Comparison of ENCODE assay signal across 23 cellular contexts in genomic region chr19:20969498-20969897, GRCh38.
"Had no signal": no experiment of that assay in that cellular context is flagged by ENCODE, and none has a peak within 500 bp of the region (broad histone marks: within the 10 kb centered on the region; RNA-seq: fewer than 3 reads in every experiment).

No MANE protein-coding gene starts in this region.

- H3K36me3 Mint-ChIP-seq: activated CD8-positive, alpha-beta memory T cell treated with anti-CD3 and anti-CD28 coated beads, Interleukin-2, amount 10 ng/mL, durations not matched to agents 7 days and 5 days; activated naive CD4-positive, alpha-beta T cell treated with anti-CD3 and anti-CD28 coated beads, Interleukin-2, amount 50 U/mL, for 24 hours; memory B cell; stimulated activated naive B cell treated with anti-CD40 and anti-IgM and Interleukin-4, amounts not matched to agents 10 μg/mL and 1 μg/mL and 100 μg/mL, for 72 hours; type B pancreatic cell had no signal

- H3K27ac ChIP-seq: ascending aorta, colonic mucosa, dorsolateral prefrontal cortex, gastroesophageal sphincter, vagina had no signal

- H3K27ac Mint-ChIP-seq: activated CD4-positive, alpha-beta T cell treated with anti-CD3 and anti-CD28 coated beads, Interleukin-2, amount 10 ng/mL, durations not matched to agents 24 days and 14 days; activated CD8-positive, alpha-beta memory T cell treated with anti-CD3 and anti-CD28 coated beads, Interleukin-2, amount 10 ng/mL, durations not matched to agents 7 days and 5 days; activated CD8-positive, alpha-beta T cell treated with anti-CD3 and anti-CD28 coated beads for 36 hours; activated naive CD4-positive, alpha-beta T cell treated with anti-CD3 and anti-CD28 coated beads, Interleukin-2, amount 50 U/mL, for 24 hours; effector memory CD8-positive, alpha-beta T cell; nephron progenitor cell; stimulated activated naive B cell treated with anti-CD40 and anti-IgM and Interleukin-4, amounts not matched to agents 10 μg/mL and 1 μg/mL and 100 μg/mL, for 72 hours; T-helper 17 cell; type B pancreatic cell had no signal

- H3K4me3 Mint-ChIP-seq: activated CD4-positive, alpha-beta T cell treated with anti-CD3 and anti-CD28 coated beads, Interleukin-2, amount 10 ng/mL, durations not matched to agents 24 days and 14 days; activated CD8-positive, alpha-beta memory T cell treated with anti-CD3 and anti-CD28 coated beads, Interleukin-2, amount 10 ng/mL, durations not matched to agents 7 days and 5 days; activated CD8-positive, alpha-beta T cell treated with anti-CD3 and anti-CD28 coated beads for 36 hours; activated naive CD4-positive, alpha-beta T cell treated with anti-CD3 and anti-CD28 coated beads, Interleukin-2, amount 50 U/mL, for 24 hours; effector memory CD8-positive, alpha-beta T cell; memory B cell; nephron progenitor cell; stimulated activated naive B cell treated with anti-CD40 and anti-IgM and Interleukin-4, amounts not matched to agents 10 μg/mL and 1 μg/mL and 100 μg/mL, for 72 hours; T-helper 17 cell; type B pancreatic cell had no signal

- ATAC-seq: activated CD8-positive, alpha-beta memory T cell treated with anti-CD3 and anti-CD28 coated beads, Interleukin-2, amount 10 ng/mL, durations not matched to agents 7 days and 5 days; activated CD8-positive, alpha-beta T cell treated with anti-CD3 and anti-CD28 coated beads for 36 hours; effector memory CD8-positive, alpha-beta T cell; gastroesophageal sphincter; T-helper 17 cell had no signal

- H3K27me3 Mint-ChIP-seq: activated CD4-positive, alpha-beta T cell treated with anti-CD3 and anti-CD28 coated beads, Interleukin-2, amount 10 ng/mL, durations not matched to agents 24 days and 14 days; activated CD8-positive, alpha-beta memory T cell treated with anti-CD3 and anti-CD28 coated beads, Interleukin-2, amount 10 ng/mL, durations not matched to agents 7 days and 5 days; activated CD8-positive, alpha-beta T cell treated with anti-CD3 and anti-CD28 coated beads for 36 hours; activated naive CD4-positive, alpha-beta T cell treated with anti-CD3 and anti-CD28 coated beads, Interleukin-2, amount 50 U/mL, for 24 hours; effector memory CD8-positive, alpha-beta T cell; memory B cell; stimulated activated naive B cell treated with anti-CD40 and anti-IgM and Interleukin-4, amounts not matched to agents 10 μg/mL and 1 μg/mL and 100 μg/mL, for 72 hours; T-helper 17 cell; type B pancreatic cell had no signal

- H3K27me3 ChIP-seq: ascending aorta, colonic mucosa, dorsolateral prefrontal cortex, gastroesophageal sphincter, vagina had no signal

- H3K36me3 ChIP-seq: ascending aorta, colonic mucosa, gastroesophageal sphincter, vagina had no signal

- H3K9me3 Mint-ChIP-seq: activated CD8-positive, alpha-beta T cell treated with anti-CD3 and anti-CD28 coated beads for 36 hours; activated naive CD4-positive, alpha-beta T cell treated with anti-CD3 and anti-CD28 coated beads, Interleukin-2, amount 50 U/mL, for 24 hours; effector memory CD8-positive, alpha-beta T cell; memory B cell; type B pancreatic cell had no signal

- DNase-seq: activated CD4-positive, alpha-beta T cell treated with anti-CD3 and anti-CD28 coated beads, Interleukin-2, amount 10 ng/mL, durations not matched to agents 24 days and 14 days; activated CD4-positive, CD25-positive, alpha-beta regulatory T cell; activated CD8-positive, alpha-beta memory T cell treated with anti-CD3 and anti-CD28 coated beads, Interleukin-2, amount 10 ng/mL, durations not matched to agents 7 days and 5 days; activated CD8-positive, alpha-beta T cell treated with anti-CD3 and anti-CD28 coated beads for 36 hours; activated effector memory CD4-positive, alpha-beta T cell treated with anti-CD3 and anti-CD28 coated beads, Interleukin-2, amount 50 U/mL, for 16 hours; activated T-cell treated with anti-CD3 and anti-CD28 coated beads for 4 hours; colonic mucosa; dorsolateral prefrontal cortex; effector memory CD8-positive, alpha-beta T cell; head of caudate nucleus; hypothalamus; nephron progenitor cell; stimulated activated CD4-positive, alpha-beta T cell treated with anti-CD3 and anti-CD28 coated beads, Interleukin-2, amount 100 ng/mL, for 48 hours; stimulated activated CD8-positive, alpha-beta memory T cell treated with anti-CD3 and anti-CD28 coated beads, Interleukin-4, amount 100 ng/mL, for 48 hours; stimulated activated naive B cell treated with anti-CD40 and anti-IgM and Interleukin-4, amounts not matched to agents 10 μg/mL and 1 μg/mL and 100 μg/mL, for 72 hours; T-helper 17 cell had no signal

- FAIRE-seq: endothelial cell of umbilical vein had no signal

- H3K4me3 ChIP-seq: ascending aorta, colonic mucosa, dorsolateral prefrontal cortex, gastroesophageal sphincter, vagina had no signal

- H3K4me1 ChIP-seq: ascending aorta, colonic mucosa, gastroesophageal sphincter, vagina had no signal

- H3K4me1 Mint-ChIP-seq: activated CD4-positive, alpha-beta T cell treated with anti-CD3 and anti-CD28 coated beads, Interleukin-2, amount 10 ng/mL, durations not matched to agents 24 days and 14 days; nephron progenitor cell had no signal

- H3K9me3 ChIP-seq: ascending aorta, colonic mucosa, gastroesophageal sphincter, vagina had no signal
